In genomic region chr10:69349542-69349888, GRCh38 we compare ENCODE assay signal across 13 cellular contexts.
DNase-seq lines count a peak whose midpoint lies in the region; ATAC-seq, FAIRE-seq and TF ChIP-seq lines count a peak whose summit lies in the region.
"Had no signal": no experiment of that assay in that cellular context is flagged by ENCODE, and none has a peak within 500 bp of the region (broad histone marks: within the 10 kb centered on the region; RNA-seq: fewer than 3 reads in every experiment).

No MANE protein-coding gene starts in this region.

- no peaks in the 10 kb centered on the region for H3K27me3 Mint-ChIP-seq in naive B cell

- TF ChIP-seq RAD21 in A549 (conservative IDR thresholded peaks at IDR 0.05 in 1 of 2, IDR thresholded peaks at IDR 0.05 in 1 of 2), result no peak

- TF ChIP-seq POLR2A in A549 (IDR thresholded peaks at IDR 0.05; ENCODE audit: low read length) (no peak), sigmoid colon (IDR thresholded peaks at IDR 0.05) (no peak)

- peak overlapping the region; percentile 63 for H3K9ac ChIP-seq in GM23248

- H3K79me2 ChIP-seq in GM23248 (ENCODE audit: insufficient read depth), result peaks cover 87% of the 10 kb centered on the region

- H2AFZ ChIP-seq in GM23248, result no peak overlapping the region

- H3K4me1 Mint-ChIP-seq in naive B cell, result peaks cover 41 to 60% (median 55%) of the 10 kb centered on the region in 3 donors

- peak overlapping the region; percentile 76 to 95 (median 90) for H3K27ac Mint-ChIP-seq in naive B cell

- DNase-seq in A549 (ENCODE audit: low read depth in 1 of 2, low spot score in 1 of 2), result no peak
- no peak for DNase-seq in GM23248
- DNase-seq in ascending aorta (ENCODE audit: low spot score in 2 of 2), result no peak
- no peak for DNase-seq in naive B cell
- no peak for DNase-seq in stimulated activated CD4-positive, alpha-beta T cell treated with anti-CD3 and anti-CD28 coated beads, Interleukin-4, amount 100 ng/mL, for 4 hours
- DNase-seq in occipital lobe (lab: John Stamatoyannopoulos, UW), result no peak
- DNase-seq in sigmoid colon, result no peak
- DNase-seq: endodermal cell; nephron progenitor cell; stimulated activated naive CD8-positive, alpha-beta T cell treated with anti-CD3 and anti-CD28 coated beads, Interleukin-15, Interleukin-2, amounts not matched to agents 100 U/mL and 50 U/mL, for 24 hours had no signal

- no peaks in the 10 kb centered on the region for H4K20me1 ChIP-seq in GM23248 (ENCODE audit: insufficient read depth)

- WGBS in A549 (ENCODE audit: missing lambda C conversion rate), result 75% methylated on average over 3 of the region's 3 CpGs
- 8 to 9% methylated on average over 3 of the region's 3 CpGs for WGBS in GM23248 (ENCODE audit: low coverage in 1 of 2, low lambda C conversion rate in 2 of 2, missing lambda C conversion rate in 2 of 2), 2 experiments
- WGBS in sigmoid colon, 2 donors, result 90 to 92% methylated on average over 3 of the region's 3 CpGs

- H3K36me3 Mint-ChIP-seq in naive B cell, result no peaks in the 10 kb centered on the region

- H3K9me2 ChIP-seq in GM23248 (ENCODE audit: insufficient read depth), result no peaks in the 10 kb centered on the region

- H3K36me3 ChIP-seq in GM23248 (ENCODE audit: low read depth) (0 out of 2 replicates have a peak, but pooled peaks cover 1% of the 10 kb centered on the region), ascending aorta (peaks cover 11 to 25% of the 10 kb centered on the region in 2 donors), sigmoid colon (peaks cover 0 to 18% (median 9%) of the 10 kb centered on the region in 4 donors)

- H3K9me3 ChIP-seq in A549 (no peaks in the 10 kb centered on the region), GM23248 (ENCODE audit: low read depth) (no peaks in the 10 kb centered on the region), ascending aorta (no peaks in the 10 kb centered on the region), sigmoid colon (no peaks in the 10 kb centered on the region)
- H3K9me3 ChIP-seq: adrenal gland had no signal

- H3K27ac ChIP-seq in A549, result peak overlapping the region; percentile 66 to 85
- peak overlapping the region; percentile 86 for H3K27ac ChIP-seq in GM23248
- peak overlapping the region; percentile 56 to 75 for H3K27ac ChIP-seq in ascending aorta
- H3K27ac ChIP-seq in sigmoid colon, result peak overlapping the region in 1 of 4 donors; percentile 73

- POLR2A ChIA-PET in A549 (lab: Yijun Ruan, JAX), result no interaction called here

- peak in 1 of 2 experiments; percentile 57; a peak in 1 of 6 replicates for ATAC-seq in A549
- ATAC-seq in naive B cell (ENCODE audit: low read depth in 2 of 2), result no peak
- no peak for ATAC-seq in HG03457 (IDR thresholded peaks at IDR 0.05; ENCODE audit: unreplicated experiment)
- ATAC-seq: HCT116; stimulated activated naive CD8-positive, alpha-beta T cell treated with anti-CD3 and anti-CD28 coated beads, Interleukin-15, Interleukin-2, amounts not matched to agents 100 U/mL and 50 U/mL, for 24 hours had no signal

- no peaks in the 10 kb centered on the region for H3K9me3 Mint-ChIP-seq in naive B cell
- H3K9me3 Mint-ChIP-seq: endodermal cell, nephron progenitor cell had no signal

- no peaks in the 10 kb centered on the region for H3K27me3 ChIP-seq in GM23248 (replicated peaks; ENCODE audit: insufficient read depth)
- H3K27me3 ChIP-seq in ascending aorta, result no peaks in the 10 kb centered on the region
- H3K27me3 ChIP-seq in sigmoid colon, result no peaks in the 10 kb centered on the region
- H3K27me3 ChIP-seq: adrenal gland had no signal

- intact Hi-C loops in ascending aorta (cut with DNase I), result loop anchor here (2.0 kb wide), 1 partner anchor 17 kb away; no protein-coding TSS in a partner anchor
- intact Hi-C loops in sigmoid colon (cut with DNase I), result no loop called here

- in situ Hi-C loops in GM23248 (cut with MboI), result no loop called here

- H3K4me1 ChIP-seq in A549 (peaks cover 39% of the 10 kb centered on the region), GM23248 (ENCODE audit: insufficient read depth) (peaks cover 48% of the 10 kb centered on the region), ascending aorta (peaks cover 0 to 44% of the 10 kb centered on the region in 2 donors), sigmoid colon (peaks cover 0 to 32% (median 6%) of the 10 kb centered on the region in 4 donors)

- H3F3A ChIP-seq in GM23248 (ENCODE audit: insufficient read depth), result peaks cover 52% of the 10 kb centered on the region

- TF ChIP-seq CTCF in A549 (IDR thresholded peaks at IDR 0.05) (no peak), ascending aorta (IDR thresholded peaks at IDR 0.05) (no peak), sigmoid colon (IDR thresholded peaks at IDR 0.05) (no peak)

- CTCF ChIA-PET in A549 (lab: Yijun Ruan, JAX), result interaction anchor here (1.1 to 1.8 kb wide), 3 partner anchors 12 to 56 kb away, joined by 3 to 5 read pairs (median 5); no protein-coding TSS in a partner anchor

- TF ChIP-seq EP300 in A549 (IDR thresholded peaks at IDR 0.05) (no peak), sigmoid colon (IDR thresholded peaks at IDR 0.05) (no peak)

- H3K4me3 Mint-ChIP-seq in naive B cell, result peak overlapping the region in 3 of 8 donors; percentile 25 to 83 (median 81)
- H3K4me3 Mint-ChIP-seq: endodermal cell, nephron progenitor cell had no signal

- FAIRE-seq in A549 (lab: Jason Lieb, UNC), result no peak

- H3K4me2 ChIP-seq in A549 (peak overlapping the region; percentile 41), GM23248 (ENCODE audit: unreplicated experiment) (peak overlapping the region; percentile 37)

- H3K4me3 ChIP-seq in A549 (no peak overlapping the region), GM23248 (no peak overlapping the region), ascending aorta (no peak overlapping the region), sigmoid colon (no peak overlapping the region)
- H3K4me3 ChIP-seq: adrenal gland had no signal

TF ChIP-seq in A549, 52 proteins besides CTCF, POLR2A, EP300 and RAD21:
- TF ChIP-seq HOXB13 (CRISPR knock-in tag; IDR thresholded peaks at IDR 0.05; ENCODE audit: low read depth), result no peak
- no peak for TF ChIP-seq BHLHE40 (IDR thresholded peaks at IDR 0.05; ENCODE audit: low read depth, low read length)
